In the genomic region with DNA sequence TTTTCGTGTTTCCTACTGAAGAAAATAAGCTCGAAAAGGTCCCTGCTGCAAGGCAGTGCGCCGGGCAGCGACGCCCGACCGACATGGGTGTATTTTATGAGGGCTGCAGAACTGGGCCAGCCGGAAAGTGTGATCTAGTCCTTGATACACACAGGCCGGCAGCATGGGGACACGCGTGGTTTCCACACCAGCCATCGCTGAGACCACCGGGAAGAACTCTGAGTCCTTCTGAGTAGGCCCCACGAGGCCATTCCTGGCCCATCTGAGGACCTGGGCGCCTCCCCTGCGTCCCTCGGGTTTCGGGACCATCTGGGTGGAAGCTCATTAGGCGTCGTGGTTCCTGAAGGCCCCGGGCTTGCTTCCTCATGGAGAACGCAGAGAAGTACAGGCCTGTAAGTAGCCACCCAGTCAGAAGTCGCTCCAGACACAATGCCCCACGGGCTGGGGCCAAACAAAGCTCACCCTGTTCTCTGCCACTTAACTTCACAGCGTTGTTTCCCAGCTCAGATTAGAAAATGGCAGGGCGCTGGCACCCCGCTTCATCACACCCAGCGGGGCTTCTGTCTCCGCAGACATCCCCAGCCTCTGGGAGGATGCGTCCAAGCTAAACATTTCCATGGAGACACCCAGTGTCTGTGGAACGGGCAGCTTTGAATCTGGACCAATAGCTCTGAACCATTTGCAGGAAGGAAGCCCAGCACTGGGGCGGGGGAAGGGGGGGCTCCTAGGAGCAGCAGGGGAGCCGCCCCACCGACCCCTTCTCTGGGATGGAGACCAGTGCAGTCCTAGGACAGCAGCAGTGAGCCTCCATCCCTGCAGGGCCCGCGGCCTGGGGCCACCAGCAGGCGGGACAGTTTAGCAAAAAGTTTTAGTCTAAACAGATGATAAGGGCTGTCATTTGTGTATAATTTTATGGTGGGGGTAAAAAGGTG, we compare ENCODE assay signal across 12 cellular contexts. TPM values are rescaled to one million over a fixed set of nuclear protein-coding genes. Genes with fewer than 3 reads are reported as not detected.
DNase-seq lines count a peak whose midpoint lies in the region; ATAC-seq, FAIRE-seq and TF ChIP-seq lines count a peak whose summit lies in the region.
"Had no signal": no experiment of that assay in that cellular context is flagged by ENCODE, and none has a peak within 500 bp of the region (broad histone marks: within the 10 kb centered on the region; RNA-seq: fewer than 3 reads in every experiment).

No MANE protein-coding gene starts in this region.

- H3K4me2 ChIP-seq in HepG2 (ENCODE audit: low read depth, low read length): no peak overlapping the region; the same call in 1 of the 2 replicates
- H3K4me2 ChIP-seq: PC-9 had no signal

- H4K20me1 ChIP-seq in HepG2 (ENCODE audit: insufficient read depth, low read length): peaks cover 2% of the 10 kb centered on the region; the same call in 1 of the 2 replicates

- H3K27me3 ChIP-seq in right lobe of liver (peaks cover 0 to 5% of the 10 kb centered on the region in 2 donors), HepG2 (ENCODE audit: control insufficient read depth in 1 of 2, insufficient read depth in 2 of 2, low read length in 2 of 2) (peaks cover 17 to 67% of the 10 kb centered on the region in 2 experiments), BE2C (peaks cover 56% of the 10 kb centered on the region)

- intact Hi-C loops in right lobe of liver (cut with DNase I): no loop called here
- intact Hi-C loops in HepG2 (cut with micrococcal nuclease; ENCODE audit: unreplicated experiment): no loop called here
- intact Hi-C loops in mucosa of descending colon (cut with DNase I, micrococcal nuclease): no loop called here

- peaks cover 0 to 38% (median 14%) of the 10 kb centered on the region in 4 donors for H3K4me1 ChIP-seq in right lobe of liver
- H3K4me1 ChIP-seq in HepG2 (ENCODE audit: insufficient read depth, low read length): no peaks in the 10 kb centered on the region
- peaks cover 34% of the 10 kb centered on the region for H3K4me1 ChIP-seq in mucosa of descending colon (ENCODE audit: low read depth)
- H3K4me1 ChIP-seq in BE2C: no peaks in the 10 kb centered on the region

- peak in 2 of 3 donors; percentile 23 to 43 for DNase-seq in right lobe of liver
- no peak for DNase-seq in HepG2 (ENCODE audit: low spot score)
- no peak for DNase-seq in activated naive CD8-positive, alpha-beta T cell treated with anti-CD3 and anti-CD28 coated beads, Interleukin-2, amount 50 U/mL, for 24 hours
- DNase-seq in mucosa of descending colon: peak in 2 of 3 donors; percentile 33 to 54
- no peak for DNase-seq in BE2C
- no peak for DNase-seq in NCI-H1092 (lab: John Stamatoyannopoulos, UW)
- no peak for DNase-seq in NCI-H1417 treated with DMSO at 0.1 percent for 48 hours (lab: John Stamatoyannopoulos, UW)
- DNase-seq: NCI-H2081, PC-9, small intestine had no signal

- H3K36me3 Mint-ChIP-seq in activated naive CD8-positive, alpha-beta T cell treated with anti-CD3 and anti-CD28 coated beads, Interleukin-2, amount 50 U/mL, for 24 hours (ENCODE audit: low read depth): peaks cover 24% of the 10 kb centered on the region

- H3K27ac Mint-ChIP-seq in activated naive CD8-positive, alpha-beta T cell treated with anti-CD3 and anti-CD28 coated beads, Interleukin-2, amount 50 U/mL, for 24 hours: peak overlapping the region; percentile 94

- peaks cover 43% of the 10 kb centered on the region for H3K4me1 Mint-ChIP-seq in activated naive CD8-positive, alpha-beta T cell treated with anti-CD3 and anti-CD28 coated beads, Interleukin-2, amount 50 U/mL, for 24 hours

- no peak for FAIRE-seq in HepG2 (lab: Jason Lieb, UNC)
- FAIRE-seq: small intestine had no signal

- no peak for TF ChIP-seq RAD21 in HepG2 (CRISPR knock-in tag; IDR thresholded peaks at IDR 0.05)

- no TSS peak for BruUV-seq in HepG2 (replicated peaks; lab: Mats Ljungman, UMichigan)

- TF ChIP-seq EP300 in HepG2 (IDR thresholded peaks at IDR 0.05; ENCODE audit: low read depth in 2 of 2, low read length in 2 of 2) (no peak), HepG2 (CRISPR knock-in tag; IDR thresholded peaks at IDR 0.05; ENCODE audit: borderline replicate concordance) (no peak)

- no peak overlapping the region for H2AFZ ChIP-seq in HepG2 (ENCODE audit: low read length)
- H2AFZ ChIP-seq: PC-9 had no signal

- H3K27ac ChIP-seq in right lobe of liver: no peak overlapping the region
- no peak overlapping the region for H3K27ac ChIP-seq in HepG2 (ENCODE audit: extremely low read length, insufficient read depth, low read length)
- H3K27ac ChIP-seq: PC-9 had no signal

- no peak for TF ChIP-seq POLR2A in right lobe of liver (IDR thresholded peaks at IDR 0.05)
- TF ChIP-seq POLR2A in HepG2 (IDR thresholded peaks at IDR 0.05; ENCODE audit: insufficient read depth in 1 of 2, low read depth in 2 of 2, low read length in 2 of 2): no peak

- peak overlapping the region; percentile 93 for H3K4me3 Mint-ChIP-seq in activated naive CD8-positive, alpha-beta T cell treated with anti-CD3 and anti-CD28 coated beads, Interleukin-2, amount 50 U/mL, for 24 hours

- no peak overlapping the region for H3K9ac ChIP-seq in HepG2 (ENCODE audit: insufficient read depth, low read depth, low read length)

- H3K9me3 ChIP-seq in right lobe of liver (no peaks in the 10 kb centered on the region), HepG2 (ENCODE audit: low read length) (no peaks in the 10 kb centered on the region), mucosa of descending colon (no peaks in the 10 kb centered on the region), BE2C (no peaks in the 10 kb centered on the region)

- in situ Hi-C loops in HepG2 (cut with HindIII; ENCODE audit: extremely low pct_ligation_motif_present, low pct_unique_long_range_greater_than_20kb): no loop called here

- H3K36me3 ChIP-seq in right lobe of liver: no peaks in the 10 kb centered on the region
- H3K36me3 ChIP-seq in HepG2 (replicated peaks in 1 of 2; ENCODE audit: control insufficient read depth in 1 of 2, insufficient read depth in 2 of 2, low read length in 2 of 2): no peaks in the 10 kb centered on the region
- H3K36me3 ChIP-seq in mucosa of descending colon (ENCODE audit: low read depth): no peaks in the 10 kb centered on the region
- no peaks in the 10 kb centered on the region for H3K36me3 ChIP-seq in BE2C

- CTCF ChIA-PET in HepG2 (lab: Yijun Ruan, JAX; ENCODE audit: low intra/inter-chr PET ratio, low total read pairs): no interaction called here

- 53% methylated on average over 19 of the region's 38 CpGs for WGBS in right lobe of liver (ENCODE audit: insufficient coverage, low coverage, low lambda C conversion rate, missing lambda C conversion rate)
- 8% methylated on average over 10 of the region's 38 CpGs for WGBS in HepG2 (ENCODE audit: low lambda C conversion rate)

- no peak for TF ChIP-seq CTCF in right lobe of liver (IDR thresholded peaks at IDR 0.05)
- TF ChIP-seq CTCF in HepG2 (CRISPR knock-in tag; IDR thresholded peaks at IDR 0.05): no peak
- TF ChIP-seq CTCF in mucosa of descending colon (IDR thresholded peaks at IDR 0.05): no peak
- no peak for TF ChIP-seq CTCF in BE2C (IDR thresholded peaks at IDR 0.05; ENCODE audit: low read depth, low read length)

- POLR2A ChIA-PET in HepG2 (lab: Yijun Ruan, JAX): no interaction called here

- no peaks in the 10 kb centered on the region for H3K27me3 Mint-ChIP-seq in activated naive CD8-positive, alpha-beta T cell treated with anti-CD3 and anti-CD28 coated beads, Interleukin-2, amount 50 U/mL, for 24 hours

- H3K4me3 ChIP-seq in right lobe of liver (no peak overlapping the region), HepG2 (replicated peaks in 1 of 3; ENCODE audit: insufficient read depth in 1 of 3, low read depth in 2 of 3, low read length in 3 of 3) (no peak overlapping the region), mucosa of descending colon (no peak overlapping the region), BE2C (ENCODE audit: low read depth, low read length) (no peak overlapping the region)
- H3K4me3 ChIP-seq: lung, PC-9 had no signal

- H3K9me3 Mint-ChIP-seq in activated naive CD8-positive, alpha-beta T cell treated with anti-CD3 and anti-CD28 coated beads, Interleukin-2, amount 50 U/mL, for 24 hours: no peaks in the 10 kb centered on the region

- no peak for ATAC-seq in right lobe of liver
- no peak for ATAC-seq in HepG2
- no peak for ATAC-seq in activated naive CD8-positive, alpha-beta T cell treated with anti-CD3 and anti-CD28 coated beads, Interleukin-2, amount 50 U/mL, for 24 hours
- no peak for ATAC-seq in mucosa of descending colon
- ATAC-seq in GM18519 (IDR thresholded peaks at IDR 0.05; ENCODE audit: low FRiP score, unreplicated experiment): no peak

- H3K79me2 ChIP-seq in HepG2 (ENCODE audit: insufficient read depth, low read length): no peaks in the 10 kb centered on the region

RNA-seq across cellular contexts. Expression of a gene that starts 2.4 kb away (rescaled TPM):
- total RNA-seq in right lobe of liver (1 to 10 TPM in 5 of 6 experiments, under 1 TPM in 1; 1.00 to 4.3 (median 2.9) TPM), HepG2 (2016; rRNA removed; fragmentation: Illumina TruSeq; extraction: Trizol) (not detected in 2 replicates), mucosa of descending colon (10 to 100 TPM in 1 of 3 donors, 1 to 10 TPM in 2; 2.9 to 12.9 (median 4.6) TPM)
- total RNA-seq in HepG2 (2016; cell fraction: cytosol; rRNA removed; fragmentation: Illumina TruSeq; extraction: Trizol; ENCODE audit: low read depth): not detected in 2 replicates
- total RNA-seq in HepG2 (2016; cell fraction: insoluble cytoplasmic fraction; rRNA removed; fragmentation: Illumina TruSeq; extraction: Trizol): not detected in 2 replicates
- total RNA-seq in HepG2 (2016; cell fraction: membrane; rRNA removed; fragmentation: Illumina TruSeq; extraction: Trizol): not detected in 2 replicates
- not detected in 2 replicates for total RNA-seq in HepG2 (2016; cell fraction: nucleus; rRNA removed; fragmentation: Illumina TruSeq; extraction: Trizol)
- polyA plus RNA-seq in HepG2 (2011; rRNA removed): 0.04 TPM in 1 of 2 replicates, not detected in the other
- 0.03 TPM in 1 of 2 replicates, not detected in the other for polyA plus RNA-seq in HepG2 (2011; cell fraction: cytosol; rRNA removed)
- 0.12 and 0.23 TPM in 2 replicates for polyA plus RNA-seq in HepG2 (2011; cell fraction: nucleus; rRNA removed)
- 0.04 and 0.05 TPM in 2 replicates for polyA plus RNA-seq in HepG2 (2012)
- not detected in 2 replicates for polyA plus RNA-seq in HepG2 (2016; cell fraction: cytosol; fragmentation: Illumina TruSeq; extraction: Trizol; ENCODE audit: low read depth)
- not detected in 2 replicates for polyA plus RNA-seq in HepG2 (2016; cell fraction: insoluble cytoplasmic fraction; fragmentation: Illumina TruSeq; extraction: Trizol; ENCODE audit: low read depth)
- not detected in 2 replicates for polyA plus RNA-seq in HepG2 (2016; cell fraction: membrane; fragmentation: Illumina TruSeq; extraction: Trizol; ENCODE audit: low read depth)
- polyA plus RNA-seq in HepG2 (2016; cell fraction: nucleus; fragmentation: Illumina TruSeq; extraction: Trizol; ENCODE audit: insufficient read depth, low read depth): not detected in 2 replicates
- polyA minus RNA-seq in HepG2 (2011; rRNA and poly(A)+ RNA removed; ENCODE audit: low replicate concordance): 0.42 TPM in 1 of 2 replicates, not detected in the other
- polyA minus RNA-seq in HepG2 (2011; cell fraction: cytosol; rRNA and poly(A)+ RNA removed): not detected in 2 replicates
- polyA minus RNA-seq in HepG2 (2011; cell fraction: nucleus; rRNA and poly(A)+ RNA removed): not detected in 2 replicates
- polyA plus RNA-seq in BE2C (2012; ENCODE audit: insufficient read depth, insufficient read length, low read depth): 2.1 TPM

Comparison
In these comparisons a context has a peak if more than half of its experiments do, and no peak if none do; other contexts are left out.
1. DNase-seq: peak in right lobe of liver (2 of 3) and mucosa of descending colon (2 of 3); none in HepG2 (single experiment), activated naive CD8-positive, alpha-beta T cell treated with anti-CD3 and anti-CD28 coated beads, Interleukin-2, amount 50 U/mL, for 24 hours (single experiment), BE2C (single experiment), NCI-H1092 (single experiment) and NCI-H1417 treated with DMSO at 0.1 percent for 48 hours (single experiment).